Comparison of ENCODE assay signal across 8 cellular contexts in the genomic region with DNA sequence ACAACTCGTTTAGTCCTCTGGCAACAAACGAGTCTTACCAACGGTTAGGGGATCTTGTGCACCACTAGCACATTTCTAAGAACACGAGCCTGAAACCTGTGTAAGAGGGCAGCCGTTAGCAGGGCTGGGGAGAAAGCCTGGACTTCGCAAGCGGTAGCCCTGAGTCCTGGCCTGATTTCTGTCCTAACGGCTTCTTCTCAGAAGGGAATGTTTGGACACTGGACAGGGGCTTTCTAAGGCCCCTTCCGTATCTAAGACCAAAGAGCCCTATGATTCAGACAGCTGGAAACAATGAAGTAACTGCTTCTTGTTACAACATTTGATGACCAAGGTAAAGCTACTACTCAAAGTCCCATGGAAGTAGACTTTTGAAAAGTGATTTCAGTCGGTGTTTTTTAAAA. TPM values are rescaled to one million over a fixed set of nuclear protein-coding genes. Genes with fewer than 3 reads are reported as not detected.
A peak's percentile ranks its signal among the peaks of the same experiment; 100 is the strongest.
DNase-seq lines count a peak whose midpoint lies in the region; ATAC-seq, FAIRE-seq and TF ChIP-seq lines count a peak whose summit lies in the region.

No MANE protein-coding gene starts in this region.

- peaks cover 57% of the 10 kb centered on the region for H3K4me1 Mint-ChIP-seq in GM23338
- peaks cover 63% of the 10 kb centered on the region for H3K4me1 Mint-ChIP-seq in activated CD8-positive, alpha-beta T cell treated with anti-CD3 and anti-CD28 coated beads, Interleukin-2, amount 10 ng/mL, durations not matched to agents 7 days and 5 days (ENCODE audit: low read depth)

- peaks cover 34% of the 10 kb centered on the region for H4K20me1 ChIP-seq in GM23338 (replicated peaks; ENCODE audit: insufficient read depth)
- H4K20me1 ChIP-seq in keratinocyte (ENCODE audit: control insufficient read depth, extremely low read depth, insufficient read depth, low read length), result peaks cover 5% of the 10 kb centered on the region

- POLR2A ChIA-PET in activated CD8-positive, alpha-beta T cell treated with anti-CD3 and anti-CD28 coated beads, Interleukin-2, amount 10 ng/mL, durations not matched to agents 7 days and 5 days (lab: Charles Lee), result interaction anchor here (2.7 kb wide), 1 partner anchor 197 kb away, joined by 21 read pairs; no protein-coding TSS in a partner anchor

- peak overlapping the region; percentile 5 for H3K9ac ChIP-seq in keratinocyte (ENCODE audit: control insufficient read depth, extremely low read depth, insufficient read depth, low read length)

- H3K27me3 Mint-ChIP-seq in GM23338 (ENCODE audit: insufficient read depth, low read depth, poor library complexity), result peaks cover 4% of the 10 kb centered on the region
- no peaks in the 10 kb centered on the region for H3K27me3 Mint-ChIP-seq in activated CD8-positive, alpha-beta T cell treated with anti-CD3 and anti-CD28 coated beads, Interleukin-2, amount 10 ng/mL, durations not matched to agents 7 days and 5 days (ENCODE audit: low read depth)

- no peak for TF ChIP-seq CTCF in GM23338 (conservative IDR thresholded peaks at IDR 0.05; ENCODE audit: low read depth in 2 of 2)
- no peak for TF ChIP-seq CTCF in keratinocyte (optimal IDR thresholded peaks at IDR 0.05 in 1 of 3, IDR thresholded peaks at IDR 0.05 in 1 of 3, conservative IDR thresholded peaks at IDR 0.05 in 1 of 3; ENCODE audit: extremely low read depth in 1 of 3, insufficient read depth in 2 of 3, low read length in 3 of 3)
- no peak for TF ChIP-seq CTCF in testis (IDR thresholded peaks at IDR 0.05)

- TF ChIP-seq POLR2A in testis (IDR thresholded peaks at IDR 0.05), result no peak

- peaks cover 12% of the 10 kb centered on the region; the same call in 1 of the 2 replicates for H3F3A ChIP-seq in GM23338 (replicated peaks; ENCODE audit: low read depth)

- peaks cover 54% of the 10 kb centered on the region for H3K4me1 ChIP-seq in GM23338 (ENCODE audit: insufficient read depth)
- H3K4me1 ChIP-seq in keratinocyte (ENCODE audit: control insufficient read depth, extremely low read depth, insufficient read depth, low read length), result peaks cover 50% of the 10 kb centered on the region
- peaks cover 26% of the 10 kb centered on the region for H3K4me1 ChIP-seq in testis

- ATAC-seq in GM23338 (no peak), GM21723 (IDR thresholded peaks at IDR 0.05; ENCODE audit: unreplicated experiment) (no peak)
- no peak for ATAC-seq in activated CD8-positive, alpha-beta T cell treated with anti-CD3 and anti-CD28 coated beads, Interleukin-2, amount 10 ng/mL, durations not matched to agents 7 days and 5 days

- peaks cover 45% of the 10 kb centered on the region for H3K36me3 Mint-ChIP-seq in GM23338 (ENCODE audit: low read depth)
- peaks cover 43% of the 10 kb centered on the region for H3K36me3 Mint-ChIP-seq in activated CD8-positive, alpha-beta T cell treated with anti-CD3 and anti-CD28 coated beads, Interleukin-2, amount 10 ng/mL, durations not matched to agents 7 days and 5 days (ENCODE audit: low read depth)

- H3K27ac Mint-ChIP-seq in GM23338, result 0 out of 2 replicates have a peak overlapping the region, but pooled peaks have one; percentile 59
- H3K27ac Mint-ChIP-seq in activated CD8-positive, alpha-beta T cell treated with anti-CD3 and anti-CD28 coated beads, Interleukin-2, amount 10 ng/mL, durations not matched to agents 7 days and 5 days, result peak overlapping the region; percentile 34

- DNase-seq in A172 (ENCODE audit: low spot score) (peak; percentile 46), GM23338 (ENCODE audit: low spot score) (no peak), keratinocyte (ENCODE audit: low read depth, low spot score) (no peak), testis (peak; percentile 38), NCI-H524 (lab: John Stamatoyannopoulos, UW) (no peak)
- no peak for DNase-seq in activated CD8-positive, alpha-beta T cell treated with anti-CD3 and anti-CD28 coated beads, Interleukin-2, amount 10 ng/mL, durations not matched to agents 7 days and 5 days
- DNase-seq in NK-92 treated with Interleukin-12 subunit alpha and Interleukin-12 subunit beta, amount 100 ng/mL, for 24 hours (lab: John Stamatoyannopoulos, UW), result no peak

- no peaks in the 10 kb centered on the region; the same call in 2 of the 3 replicates for H3K9me3 Mint-ChIP-seq in GM23338
- no peaks in the 10 kb centered on the region for H3K9me3 Mint-ChIP-seq in activated CD8-positive, alpha-beta T cell treated with anti-CD3 and anti-CD28 coated beads, Interleukin-2, amount 10 ng/mL, durations not matched to agents 7 days and 5 days (ENCODE audit: insufficient read depth)

- peak overlapping the region; percentile 94 for H3K4me3 Mint-ChIP-seq in GM23338
- H3K4me3 Mint-ChIP-seq in activated CD8-positive, alpha-beta T cell treated with anti-CD3 and anti-CD28 coated beads, Interleukin-2, amount 10 ng/mL, durations not matched to agents 7 days and 5 days, result peak overlapping the region; percentile 92

- no peak for FAIRE-seq in keratinocyte (lab: Jason Lieb, UNC)

- CTCF ChIA-PET in activated CD8-positive, alpha-beta T cell treated with anti-CD3 and anti-CD28 coated beads, Interleukin-2, amount 10 ng/mL, durations not matched to agents 7 days and 5 days (lab: Charles Lee), result interaction anchor here (1.2 to 2.4 kb wide), 3 partner anchors 10 to 319 kb away, joined by 4 to 10 read pairs (median 5); no protein-coding TSS in a partner anchor

- H3K27ac ChIP-seq in GM23338 (ENCODE audit: low read depth) (no peak overlapping the region), keratinocyte (ENCODE audit: control insufficient read depth, insufficient read depth, low read length) (peak overlapping the region; percentile 82), testis (peak overlapping the region; percentile 23 to 99)

- WGBS in testis, 2 donors, result 5 to 8% methylated on average over 10 of the region's 10 CpGs

- H3K27me3 ChIP-seq in GM23338 (ENCODE audit: insufficient read depth) (no peaks in the 10 kb centered on the region), keratinocyte (ENCODE audit: control insufficient read depth, extremely low read depth, insufficient read depth, low read length) (no peaks in the 10 kb centered on the region), testis (no peaks in the 10 kb centered on the region)

- peaks cover 85% of the 10 kb centered on the region for H3K79me2 ChIP-seq in GM23338 (replicated peaks; ENCODE audit: insufficient read depth)
- peaks cover 48% of the 10 kb centered on the region for H3K79me2 ChIP-seq in keratinocyte (ENCODE audit: control insufficient read depth, insufficient read depth, low read length)

- no peaks in the 10 kb centered on the region for H3K9me1 ChIP-seq in keratinocyte (ENCODE audit: control insufficient read depth, extremely low read depth, insufficient read depth, low read length)

- no peak overlapping the region for H2AFZ ChIP-seq in GM23338
- no peak overlapping the region for H2AFZ ChIP-seq in keratinocyte (ENCODE audit: control insufficient read depth, low read length)

- H3K9me2 ChIP-seq in GM23338 (ENCODE audit: insufficient read depth), result 0 out of 2 replicates have a peak, but pooled peaks cover 1% of the 10 kb centered on the region

- H3K36me3 ChIP-seq in GM23338 (ENCODE audit: insufficient read depth) (peaks cover 8% of the 10 kb centered on the region; the same call in 1 of the 2 replicates), keratinocyte (ENCODE audit: control insufficient read depth in 2 of 2, extremely low read depth in 1 of 2, insufficient read depth in 2 of 2, low read length in 2 of 2) (peaks cover 0 to 11% of the 10 kb centered on the region in 2 experiments), testis (ENCODE audit: low read depth, missing control alignments) (no peaks in the 10 kb centered on the region)

- dilution Hi-C loops in keratinocyte (cut with MboI; ENCODE audit: extremely low pct_ligation_motif_present, low sequenced_read_pairs), result no loop called here

- H3K4me3 ChIP-seq in GM23338 (peak overlapping the region; percentile 91), keratinocyte (ENCODE audit: control insufficient read depth in 2 of 3, extremely low read depth in 1 of 3, insufficient read depth in 2 of 3, low read depth in 1 of 3, low read length in 3 of 3) (peak overlapping the region in 2 of 3 experiments; percentile 83 to 89), testis (no peak overlapping the region)

- H3K9me3 ChIP-seq in keratinocyte (ENCODE audit: control insufficient read depth, low read depth, low read length), result no peaks in the 10 kb centered on the region
- H3K9me3 ChIP-seq in testis, result no peaks in the 10 kb centered on the region

- intact Hi-C loops in testis (cut with DNase I; ENCODE audit: low total_unique reads), result loop anchor here (10.0 kb wide), 1 partner anchor 198 kb away; the partner anchor contains the start of gene ING1

- H3K4me2 ChIP-seq in GM23338 (peak overlapping the region; percentile 91), keratinocyte (ENCODE audit: control insufficient read depth, extremely low read depth, insufficient read depth, low read depth, low read length) (peak overlapping the region; percentile 80)

RNA-seq across cellular contexts. Expression of gene ANKRD10, which starts 2.2 kb away (rescaled TPM):
- total RNA-seq in A172 (2014; rRNA removed; shearing (Covaris generic)), result 446 and 575 TPM in 2 replicates
- total RNA-seq in GM23338 (2014; rRNA removed; shearing (Covaris generic)), result 224 and 250 TPM in 2 replicates
- polyA plus RNA-seq in GM23338 (2016; fragmentation: Nextera tagmentation; extraction: Ambion mirVana) (210 and 277 TPM in 2 replicates), keratinocyte (27.8 to 58.1 TPM (median 34.5 TPM) in 3 replicates), testis (ENCODE audit: insufficient read depth, low read depth, low replicate concordance) (65.2 TPM)
- total RNA-seq in activated CD8-positive, alpha-beta T cell treated with anti-CD3 and anti-CD28 coated beads, Interleukin-2, amount 10 ng/mL, durations not matched to agents 7 days and 5 days, result 10 to 100 TPM; 83.9 to 86.3 TPM
- 27.5 TPM for polyA plus RNA-seq in keratinocyte (2011; ENCODE audit: low read depth)
- 9.2 and 13.7 TPM in 2 replicates for polyA plus RNA-seq in keratinocyte (2011; cell fraction: cytosol; rRNA removed)
- 106 and 124 TPM in 2 replicates for polyA plus RNA-seq in keratinocyte (2011; cell fraction: nucleus; rRNA removed)
- 18.2 and 28.9 TPM in 2 replicates for polyA plus RNA-seq in keratinocyte (2012; ENCODE audit: low replicate concordance)
- polyA minus RNA-seq in keratinocyte, result 14.5 to 49.4 TPM (median 25.4 TPM) in 3 replicates
- 16.7 TPM for polyA minus RNA-seq in keratinocyte (2011; cell fraction: cytosol; rRNA and poly(A)+ RNA removed)
- polyA minus RNA-seq in keratinocyte (2011; cell fraction: nucleus; rRNA and poly(A)+ RNA removed), result 63.9 and 91.4 TPM in 2 replicates
- 100 to 1,000 TPM; 132 to 180 TPM for total RNA-seq in testis

Comparison
In these comparisons a context has a peak if more than half of its experiments do, and no peak if none do; other contexts are left out.
1. DNase-seq: peak in A172 (single experiment) and testis (single experiment); none in GM23338 (single experiment), activated CD8-positive, alpha-beta T cell treated with anti-CD3 and anti-CD28 coated beads, Interleukin-2, amount 10 ng/mL, durations not matched to agents 7 days and 5 days (single experiment), keratinocyte (single experiment), NCI-H524 (0 of 2) and NK-92 treated with Interleukin-12 subunit alpha and Interleukin-12 subunit beta, amount 100 ng/mL, for 24 hours (single experiment).
2. H3K4me3 ChIP-seq: peak in GM23338 (single experiment) and keratinocyte (2 of 3); none in testis (0 of 2).